In the genomic region with DNA sequence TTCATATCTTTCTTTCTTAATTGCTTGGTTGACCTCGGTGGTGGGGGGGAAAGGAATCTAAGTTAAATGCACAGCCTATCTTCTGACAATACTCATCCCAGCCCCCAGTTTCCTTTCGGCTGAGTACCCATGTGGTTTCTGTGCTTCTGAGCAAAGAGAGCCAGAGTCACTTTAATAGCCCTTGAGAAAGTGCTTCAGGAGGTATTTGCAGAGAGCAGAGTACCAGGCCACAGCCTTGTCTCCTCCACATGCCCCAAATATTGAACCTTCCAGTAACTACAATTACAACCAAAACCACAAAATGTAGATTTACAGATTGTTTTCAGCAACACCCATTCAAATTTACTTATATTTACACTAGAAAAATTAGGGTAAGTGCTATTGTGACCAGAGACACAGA, we compare ENCODE assay signal across 27 cellular contexts.
"Had no signal": no experiment of that assay in that cellular context is flagged by ENCODE, and none has a peak within 500 bp of the region (broad histone marks: within the 10 kb centered on the region; RNA-seq: fewer than 3 reads in every experiment).

No MANE protein-coding gene starts in this region.

- H3K4me1 ChIP-seq: colonic mucosa, esophagus muscularis mucosa, gastroesophageal sphincter, lower lobe of right lung, prostate gland, right atrium auricular region, tibial artery had no signal

- H3K4me1 Mint-ChIP-seq: activated CD4-positive, alpha-beta T cell treated with anti-CD3 and anti-CD28 coated beads, Interleukin-2, amount 10 ng/mL, durations not matched to agents 24 days and 14 days; activated CD8-positive, alpha-beta memory T cell treated with anti-CD3 and anti-CD28 coated beads, Interleukin-2, amount 10 ng/mL, durations not matched to agents 7 days and 5 days; activated naive CD4-positive, alpha-beta T cell treated with anti-CD3 and anti-CD28 coated beads, Interleukin-2, amount 10 ng/mL, durations not matched to agents 7 days and 5 days; natural killer cell had no signal

- H3K9me3 Mint-ChIP-seq: activated CD4-positive, alpha-beta T cell treated with anti-CD3 and anti-CD28 coated beads, Interleukin-2, amount 10 ng/mL, durations not matched to agents 24 days and 14 days; activated naive CD4-positive, alpha-beta T cell treated with anti-CD3 and anti-CD28 coated beads, Interleukin-2, amount 10 ng/mL, durations not matched to agents 7 days and 5 days had no signal

- H3K9me3 ChIP-seq: colonic mucosa, esophagus muscularis mucosa, gastroesophageal sphincter, lower lobe of right lung, neutrophil, ovary, prostate gland, right atrium auricular region, tibial artery had no signal

- H3K27me3 Mint-ChIP-seq: activated CD4-positive, alpha-beta T cell treated with anti-CD3 and anti-CD28 coated beads, Interleukin-2, amount 10 ng/mL, durations not matched to agents 24 days and 14 days; activated CD8-positive, alpha-beta memory T cell treated with anti-CD3 and anti-CD28 coated beads, Interleukin-2, amount 10 ng/mL, durations not matched to agents 7 days and 5 days; activated CD8-positive, alpha-beta T cell treated with anti-CD3 and anti-CD28 coated beads for 36 hours; activated naive CD4-positive, alpha-beta T cell treated with anti-CD3 and anti-CD28 coated beads, Interleukin-2, amount 10 ng/mL, durations not matched to agents 7 days and 5 days; stimulated activated naive CD8-positive, alpha-beta T cell treated with anti-CD3 and anti-CD28 coated beads, Interleukin-15, Interleukin-2, amounts not matched to agents 100 ng/mL and 50 ng/mL, for 24 hours had no signal

- DNase-seq: activated CD4-positive, alpha-beta T cell treated with anti-CD3 and anti-CD28 coated beads, Interleukin-2, amount 10 ng/mL, durations not matched to agents 24 days and 14 days; activated CD8-positive, alpha-beta memory T cell treated with anti-CD3 and anti-CD28 coated beads, Interleukin-2, amount 10 ng/mL, durations not matched to agents 7 days and 5 days; activated CD8-positive, alpha-beta T cell treated with anti-CD3 and anti-CD28 coated beads for 36 hours; activated effector memory CD4-positive, alpha-beta T cell treated with anti-CD3 and anti-CD28 coated beads, Interleukin-2, amount 50 U/mL, for 16 hours; activated naive CD4-positive, alpha-beta T cell treated with anti-CD3 and anti-CD28 coated beads, Interleukin-2, amount 10 ng/mL, durations not matched to agents 7 days and 5 days; activated T-cell treated with anti-CD3 and anti-CD28 coated beads for 4 hours; amygdala; colonic mucosa; dorsolateral prefrontal cortex; head of caudate nucleus; hypothalamus; lower lobe of right lung; midbrain; natural killer cell; ovary; substantia nigra; T1000; tibial artery had no signal

- H3K4me3 ChIP-seq: colonic mucosa, dorsolateral prefrontal cortex, esophagus muscularis mucosa, gastroesophageal sphincter, lower lobe of right lung, ovary, prostate gland, right atrium auricular region, tibial artery had no signal

- H3K36me3 ChIP-seq: colonic mucosa, esophagus muscularis mucosa, gastroesophageal sphincter, lower lobe of right lung, neutrophil, ovary, prostate gland, right atrium auricular region, tibial artery had no signal

- H3K36me3 Mint-ChIP-seq: activated CD8-positive, alpha-beta memory T cell treated with anti-CD3 and anti-CD28 coated beads, Interleukin-2, amount 10 ng/mL, durations not matched to agents 7 days and 5 days; activated naive CD4-positive, alpha-beta T cell treated with anti-CD3 and anti-CD28 coated beads, Interleukin-2, amount 10 ng/mL, durations not matched to agents 7 days and 5 days; natural killer cell had no signal

- H3K4me3 Mint-ChIP-seq: activated CD4-positive, alpha-beta T cell treated with anti-CD3 and anti-CD28 coated beads, Interleukin-2, amount 10 ng/mL, durations not matched to agents 24 days and 14 days; activated CD8-positive, alpha-beta memory T cell treated with anti-CD3 and anti-CD28 coated beads, Interleukin-2, amount 10 ng/mL, durations not matched to agents 7 days and 5 days; activated CD8-positive, alpha-beta T cell treated with anti-CD3 and anti-CD28 coated beads for 36 hours; activated naive CD4-positive, alpha-beta T cell treated with anti-CD3 and anti-CD28 coated beads, Interleukin-2, amount 10 ng/mL, durations not matched to agents 7 days and 5 days; natural killer cell; stimulated activated naive CD8-positive, alpha-beta T cell treated with anti-CD3 and anti-CD28 coated beads, Interleukin-15, Interleukin-2, amounts not matched to agents 100 ng/mL and 50 ng/mL, for 24 hours; T-helper 1 cell treated with Interleukin-12 subunit alpha and Interleukin-12 subunit beta and Interleukin-4 antibody, amounts not matched to agents 30 μg/mL and 1 μg/mL, for 36 hours had no signal

- FAIRE-seq: bronchial epithelial cell, keratinocyte had no signal

- H3K27ac ChIP-seq: colonic mucosa, dorsolateral prefrontal cortex, esophagus muscularis mucosa, gastroesophageal sphincter, lower lobe of right lung, neutrophil, ovary, prostate gland, right atrium auricular region, tibial artery had no signal

- H3K27ac Mint-ChIP-seq: activated CD4-positive, alpha-beta T cell treated with anti-CD3 and anti-CD28 coated beads, Interleukin-2, amount 10 ng/mL, durations not matched to agents 24 days and 14 days; activated CD8-positive, alpha-beta memory T cell treated with anti-CD3 and anti-CD28 coated beads, Interleukin-2, amount 10 ng/mL, durations not matched to agents 7 days and 5 days; activated CD8-positive, alpha-beta T cell treated with anti-CD3 and anti-CD28 coated beads for 36 hours; activated naive CD4-positive, alpha-beta T cell treated with anti-CD3 and anti-CD28 coated beads, Interleukin-2, amount 10 ng/mL, durations not matched to agents 7 days and 5 days; natural killer cell; stimulated activated naive CD8-positive, alpha-beta T cell treated with anti-CD3 and anti-CD28 coated beads, Interleukin-15, Interleukin-2, amounts not matched to agents 100 ng/mL and 50 ng/mL, for 24 hours; T-helper 1 cell treated with Interleukin-12 subunit alpha and Interleukin-12 subunit beta and Interleukin-4 antibody, amounts not matched to agents 30 μg/mL and 1 μg/mL, for 36 hours had no signal

- H3K27me3 ChIP-seq: colonic mucosa, esophagus muscularis mucosa, gastroesophageal sphincter, neutrophil, ovary, right atrium auricular region, tibial artery had no signal
